23 cellular contexts compared by ENCODE assay signal in the genomic region with DNA sequence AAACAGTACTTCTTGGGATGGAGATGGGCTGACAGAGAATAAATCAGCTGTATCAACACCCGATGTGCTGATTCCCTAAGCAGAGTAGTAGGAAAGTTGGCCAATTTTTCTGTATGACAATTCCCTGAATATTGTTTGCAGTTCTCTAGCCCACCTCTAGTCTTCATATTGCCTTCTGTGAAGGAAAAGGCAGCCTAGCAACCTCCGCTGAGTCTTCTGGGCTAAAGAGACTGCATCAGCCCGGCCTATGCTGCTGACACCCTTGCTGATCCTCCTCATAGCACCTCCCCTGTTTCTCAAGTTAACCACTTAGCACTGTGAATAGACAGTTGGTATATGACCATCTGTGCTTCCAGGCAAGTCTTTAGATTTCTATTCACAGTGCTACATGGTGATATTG.
A peak's percentile ranks its signal among the peaks of the same experiment; 100 is the strongest.
DNase-seq lines count a peak whose midpoint lies in the region; ATAC-seq, FAIRE-seq and TF ChIP-seq lines count a peak whose summit lies in the region.
"Had no signal": no experiment of that assay in that cellular context is flagged by ENCODE, and none has a peak within 500 bp of the region (broad histone marks: within the 10 kb centered on the region; RNA-seq: fewer than 3 reads in every experiment).

No MANE protein-coding gene starts in this region.

- H3K4me3 Mint-ChIP-seq in H9 (no peak overlapping the region), astrocyte (ENCODE audit: unreplicated experiment) (no peak overlapping the region)
- H3K4me3 Mint-ChIP-seq: activated CD8-positive, alpha-beta T cell treated with anti-CD3 and anti-CD28 coated beads, Interleukin-2, amount 10 ng/mL, durations not matched to agents 7 days and 5 days; T-helper 17 cell had no signal

- no peaks in the 10 kb centered on the region for H3K27me3 ChIP-seq in A673 (replicated peaks; ENCODE audit: insufficient read depth, low read depth, low read length, poor library complexity)
- no peaks in the 10 kb centered on the region for H3K27me3 ChIP-seq in H9 (ENCODE audit: insufficient read depth, low read length)
- no peaks in the 10 kb centered on the region for H3K27me3 ChIP-seq in astrocyte (ENCODE audit: insufficient read depth, low read length)
- no peaks in the 10 kb centered on the region for H3K27me3 ChIP-seq in keratinocyte (ENCODE audit: control insufficient read depth, extremely low read depth, insufficient read depth, low read length)
- H3K27me3 ChIP-seq in mesenchymal stem cell (ENCODE audit: control insufficient read depth in 1 of 2, insufficient read depth in 1 of 2, low read length in 2 of 2) = peaks cover 0 to 19% of the 10 kb centered on the region in 2 experiments
- H3K27me3 ChIP-seq: gastrocnemius medialis, right atrium auricular region, transverse colon had no signal

- dilution Hi-C loops in keratinocyte (cut with MboI; ENCODE audit: extremely low pct_ligation_motif_present, low sequenced_read_pairs) = no loop called here

- H3K9me1 ChIP-seq in keratinocyte (ENCODE audit: control insufficient read depth, extremely low read depth, insufficient read depth, low read length) = peaks cover 2% of the 10 kb centered on the region

- no peak overlapping the region for H2BK5ac ChIP-seq in H9 (ENCODE audit: insufficient read length, low read length)
- H2BK5ac ChIP-seq in mesenchymal stem cell (ENCODE audit: low read depth, low read length, poor library complexity, severe bottlenecking) = no peak overlapping the region

- H2BK15ac ChIP-seq in H9 (ENCODE audit: low read depth, low read length) = no peak overlapping the region
- no peak overlapping the region for H2BK15ac ChIP-seq in mesenchymal stem cell (ENCODE audit: low read depth, poor library complexity, severe bottlenecking)

- H4K8ac ChIP-seq in H9 (replicated peaks; ENCODE audit: insufficient read length, low read depth, low read length) (no peak overlapping the region), mesenchymal stem cell (ENCODE audit: low read length) (no peak overlapping the region)

- H3K23me2 ChIP-seq in H9 (ENCODE audit: insufficient read length, low read depth, low read length, poor library complexity, severe bottlenecking) = no peaks in the 10 kb centered on the region

- no peaks in the 10 kb centered on the region for H3K79me1 ChIP-seq in H9 (ENCODE audit: insufficient read depth, low read depth, low read length, poor library complexity, severe bottlenecking)
- H3K79me1 ChIP-seq in mesenchymal stem cell (replicated peaks; ENCODE audit: low read length, poor library complexity, severe bottlenecking) = no peaks in the 10 kb centered on the region

- WGBS in H9 (ENCODE audit: extremely low coverage, insufficient read length, low lambda C conversion rate) = no CpG with 5 or more reads among the region's 3 CpGs
- 84% methylated on average over 3 of the region's 3 CpGs for WGBS in mesenchymal stem cell

- H3K4me1 ChIP-seq in A673 (ENCODE audit: insufficient read depth, low read length, poor library complexity, severe bottlenecking) (no peaks in the 10 kb centered on the region), H9 (ENCODE audit: insufficient read depth, low read length) (no peaks in the 10 kb centered on the region), astrocyte (ENCODE audit: insufficient read depth, low read length) (peaks cover 3% of the 10 kb centered on the region), keratinocyte (ENCODE audit: control insufficient read depth, extremely low read depth, insufficient read depth, low read length) (peaks cover 27% of the 10 kb centered on the region), mesenchymal stem cell (ENCODE audit: control insufficient read depth, insufficient read depth, low read depth, low read length) (no peaks in the 10 kb centered on the region)
- H3K4me1 ChIP-seq: gastrocnemius medialis, transverse colon had no signal

- no peaks in the 10 kb centered on the region for H3K36me3 ChIP-seq in A673 (ENCODE audit: insufficient read depth, low read length, poor library complexity, severe bottlenecking)
- no peaks in the 10 kb centered on the region for H3K36me3 ChIP-seq in astrocyte (ENCODE audit: insufficient read depth, low read length)
- no peaks in the 10 kb centered on the region for H3K36me3 ChIP-seq in keratinocyte (ENCODE audit: control insufficient read depth in 2 of 2, extremely low read depth in 1 of 2, insufficient read depth in 2 of 2, low read length in 2 of 2)
- H3K36me3 ChIP-seq in mesenchymal stem cell (ENCODE audit: control insufficient read depth in 1 of 2, insufficient read depth in 2 of 2, low read depth in 1 of 2, low read length in 2 of 2) = no peaks in the 10 kb centered on the region
- H3K36me3 ChIP-seq: gastrocnemius medialis, neutrophil, right atrium auricular region, transverse colon had no signal

- H2BK12ac ChIP-seq in H9 (ENCODE audit: insufficient read length, low read depth, low read length) (no peak overlapping the region), mesenchymal stem cell (ENCODE audit: low read length in 2 of 2) (no peak overlapping the region)

- H2BK120ac ChIP-seq in H9 (ENCODE audit: low read depth, low read length, poor library complexity, severe bottlenecking) (no peak overlapping the region), mesenchymal stem cell (ENCODE audit: low read depth, low read length) (no peak overlapping the region)

- H3K9me3 ChIP-seq in A673 (ENCODE audit: low read depth, low read length, poor library complexity, severe bottlenecking) = no peaks in the 10 kb centered on the region
- no peaks in the 10 kb centered on the region for H3K9me3 ChIP-seq in H9 (ENCODE audit: control insufficient read depth, low read depth, low read length)
- no peaks in the 10 kb centered on the region for H3K9me3 ChIP-seq in astrocyte (ENCODE audit: insufficient read depth, low read depth, low read length)
- no peaks in the 10 kb centered on the region for H3K9me3 ChIP-seq in keratinocyte (ENCODE audit: control insufficient read depth, low read depth, low read length)
- peaks cover 6% of the 10 kb centered on the region for H3K9me3 ChIP-seq in mesenchymal stem cell (ENCODE audit: control insufficient read depth, low read length)
- H3K9me3 ChIP-seq: gastrocnemius medialis, mucosa of descending colon, neutrophil had no signal

- intact Hi-C loops in A673 (cut with micrococcal nuclease; ENCODE audit: unreplicated experiment) = no loop called here

- no peak overlapping the region for H3T11ph ChIP-seq in H9 (ENCODE audit: low read length)

- H3K27ac ChIP-seq in A673 (ENCODE audit: low read depth, low read length, poor library complexity, severe bottlenecking) (no peak overlapping the region), H9 (ENCODE audit: insufficient read length, low read depth, low read length) (no peak overlapping the region), astrocyte (ENCODE audit: low read depth, low read length) (no peak overlapping the region), keratinocyte (ENCODE audit: control insufficient read depth, insufficient read depth, low read length) (no peak overlapping the region), mesenchymal stem cell (ENCODE audit: low read length, poor library complexity, severe bottlenecking) (no peak overlapping the region)
- H3K27ac ChIP-seq: coronary artery, gastrocnemius medialis, neutrophil, right atrium auricular region, transverse colon had no signal

- no peak overlapping the region for H3K4ac ChIP-seq in H9 (ENCODE audit: low read depth, low read length)
- H3K4ac ChIP-seq in mesenchymal stem cell (ENCODE audit: low read depth in 1 of 2, low read length in 2 of 2) = no peak overlapping the region

- FAIRE-seq in astrocyte (lab: Jason Lieb, UNC) (no peak), keratinocyte (lab: Jason Lieb, UNC) (peak; percentile 67)

- H2BK20ac ChIP-seq in H9 (ENCODE audit: low read depth, low read length, poor library complexity, severe bottlenecking) = no peak overlapping the region

- no peak overlapping the region for H4K5ac ChIP-seq in H9 (ENCODE audit: insufficient read length, low read depth, low read length)

- H3K27me3 Mint-ChIP-seq in H9 (ENCODE audit: low read depth) (no peaks in the 10 kb centered on the region), astrocyte (ENCODE audit: low read depth, unreplicated experiment) (no peaks in the 10 kb centered on the region)

- no peak overlapping the region for H4K91ac ChIP-seq in H9 (ENCODE audit: insufficient read length, low read depth, low read length)
- H4K91ac ChIP-seq in mesenchymal stem cell (ENCODE audit: low read length) = no peak overlapping the region

- no peaks in the 10 kb centered on the region for H3K36me3 Mint-ChIP-seq in H9 (ENCODE audit: insufficient read depth in 1 of 3, low read depth in 3 of 3)
- H3K36me3 Mint-ChIP-seq in astrocyte (ENCODE audit: low read depth, unreplicated experiment) = no peaks in the 10 kb centered on the region

- H3K18ac ChIP-seq in H9 (ENCODE audit: insufficient read length, low read depth, low read length) (no peak overlapping the region), mesenchymal stem cell (ENCODE audit: low read depth in 1 of 2, low read length in 2 of 2) (no peak overlapping the region)

- H4K20me1 ChIP-seq in H9 (ENCODE audit: control insufficient read depth, insufficient read depth, insufficient read length) (no peaks in the 10 kb centered on the region), astrocyte (ENCODE audit: insufficient read depth, low read length) (no peaks in the 10 kb centered on the region), keratinocyte (ENCODE audit: control insufficient read depth, extremely low read depth, insufficient read depth, low read length) (no peaks in the 10 kb centered on the region)

- H2AK5ac ChIP-seq in H9 (ENCODE audit: insufficient read length, low read length) = no peak overlapping the region
- no peak overlapping the region for H2AK5ac ChIP-seq in mesenchymal stem cell (ENCODE audit: low read length, severe bottlenecking)

- CTCF ChIA-PET in A673 (lab: Charles Lee) = no interaction called here

- BruUV-seq in A673 (replicated peaks; lab: Mats Ljungman, UMichigan) = no TSS peak

- no peak overlapping the region for H3K4me2 ChIP-seq in H9 (ENCODE audit: insufficient read depth, insufficient read length, low read length)
- no peak overlapping the region for H3K4me2 ChIP-seq in astrocyte (ENCODE audit: low read length)
- H3K4me2 ChIP-seq in keratinocyte (ENCODE audit: control insufficient read depth, extremely low read depth, insufficient read depth, low read depth, low read length) = no peak overlapping the region
- no peak overlapping the region for H3K4me2 ChIP-seq in mesenchymal stem cell (ENCODE audit: low read length, poor library complexity, severe bottlenecking)

- H2AFZ ChIP-seq in H9 (ENCODE audit: low read length) (no peak overlapping the region), astrocyte (ENCODE audit: low read depth, low read length) (no peak overlapping the region), keratinocyte (ENCODE audit: control insufficient read depth, low read length) (peak overlapping the region; percentile 25), mesenchymal stem cell (ENCODE audit: low read depth, low read length) (no peak overlapping the region)

- H3K14ac ChIP-seq in H9 (ENCODE audit: insufficient read depth, low read length) (no peak overlapping the region), mesenchymal stem cell (ENCODE audit: low read length in 2 of 2) (no peak overlapping the region)

- H3K4me1 Mint-ChIP-seq in H9 (0 out of 4 replicates have a peak, but pooled peaks cover 0 to 6% of the 10 kb centered on the region in 2 experiments), astrocyte (ENCODE audit: low read depth, unreplicated experiment) (peaks cover 23% of the 10 kb centered on the region)
- H3K4me1 Mint-ChIP-seq: T-helper 17 cell had no signal

- POLR2A ChIA-PET in A673 (lab: Charles Lee; ENCODE audit: low non-redundant PET) = no interaction called here

- DNase-seq in A673 (ENCODE audit: low spot score) (peak; percentile 7), H9 (peak; percentile 34), astrocyte (ENCODE audit: low read depth) (no peak), keratinocyte (ENCODE audit: low read depth, low spot score) (no peak), NCI-H187 (lab: John Stamatoyannopoulos, UW) (no peak), mesenchymal stem cell (no peak), NCI-H1436 (lab: John Stamatoyannopoulos, UW) (no peak)
- DNase-seq: activated CD8-positive, alpha-beta T cell treated with anti-CD3 and anti-CD28 coated beads, Interleukin-2, amount 10 ng/mL, durations not matched to agents 7 days and 5 days; activated naive CD4-positive, alpha-beta T cell treated with anti-CD3 and anti-CD28 coated beads, Interleukin-2, amount 50 U/mL, for 16 hours; activated T-cell treated with anti-CD3 and anti-CD28 coated beads, Interleukin-2, amount 50 U/mL, for 48 hours; COR-L47; gastrocnemius medialis; mucosa of descending colon; NCI-H1417 treated with DMSO at 0.1 percent for 48 hours; NCI-H226; SHP77; stimulated activated naive CD8-positive, alpha-beta T cell treated with anti-CD3 and anti-CD28 coated beads, Interleukin-15, Interleukin-2, amounts not matched to agents 100 U/mL and 50 U/mL, for 24 hours; T-helper 17 cell; transverse colon had no signal

- H3K23ac ChIP-seq in H9 (ENCODE audit: insufficient read length, low read depth, low read length) (no peak overlapping the region), mesenchymal stem cell (ENCODE audit: low read length in 2 of 2) (no peak overlapping the region)

- no peak overlapping the region for H3K9ac ChIP-seq in H9 (ENCODE audit: extremely low read depth, insufficient read length, low read length)
- no peak overlapping the region for H3K9ac ChIP-seq in astrocyte (ENCODE audit: low read length)
- H3K9ac ChIP-seq in keratinocyte (ENCODE audit: control insufficient read depth, extremely low read depth, insufficient read depth, low read length) = no peak overlapping the region
- no peak overlapping the region for H3K9ac ChIP-seq in mesenchymal stem cell (ENCODE audit: low read length)

- H3K4me3 ChIP-seq in A673 (ENCODE audit: low read depth, low read length, poor library complexity, severe bottlenecking) (no peak overlapping the region), astrocyte (ENCODE audit: insufficient read depth, low read depth, low read length) (no peak overlapping the region), keratinocyte (ENCODE audit: control insufficient read depth in 2 of 3, extremely low read depth in 1 of 3, insufficient read depth in 2 of 3, low read depth in 1 of 3, low read length in 3 of 3) (no peak overlapping the region), mesenchymal stem cell (ENCODE audit: insufficient read depth in 1 of 2, low read depth in 1 of 2, low read length in 2 of 2) (no peak overlapping the region)
- H3K4me3 ChIP-seq: coronary artery, gastrocnemius medialis, mucosa of descending colon, right atrium auricular region, transverse colon had no signal

- H3K27ac Mint-ChIP-seq in H9 (no peak overlapping the region), astrocyte (ENCODE audit: unreplicated experiment) (no peak overlapping the region)
- H3K27ac Mint-ChIP-seq: activated CD8-positive, alpha-beta T cell treated with anti-CD3 and anti-CD28 coated beads, Interleukin-2, amount 10 ng/mL, durations not matched to agents 7 days and 5 days; T-helper 17 cell had no signal

- TF ChIP-seq CTCF in A673 (conservative IDR thresholded peaks at IDR 0.05; ENCODE audit: low read depth, low read length) = no peak
- TF ChIP-seq CTCF in H9 (conservative IDR thresholded peaks at IDR 0.05) = peak; percentile 49
- peak; percentile 2 for TF ChIP-seq CTCF in astrocyte (IDR thresholded peaks at IDR 0.05; ENCODE audit: insufficient read depth, low read depth, low read length)
- peak in 1 of 3 experiments; percentile 9 for TF ChIP-seq CTCF in keratinocyte (optimal IDR thresholded peaks at IDR 0.05 in 1 of 3, IDR thresholded peaks at IDR 0.05 in 1 of 3, conservative IDR thresholded peaks at IDR 0.05 in 1 of 3; ENCODE audit: extremely low read depth in 1 of 3, insufficient read depth in 2 of 3, low read length in 3 of 3)

- no peak for ATAC-seq in HG02884 (IDR thresholded peaks at IDR 0.05; ENCODE audit: unreplicated experiment)
- ATAC-seq: activated CD8-positive, alpha-beta T cell treated with anti-CD3 and anti-CD28 coated beads, Interleukin-2, amount 10 ng/mL, durations not matched to agents 7 days and 5 days; gastrocnemius medialis; stimulated activated naive CD8-positive, alpha-beta T cell treated with anti-CD3 and anti-CD28 coated beads, Interleukin-15, Interleukin-2, amounts not matched to agents 100 U/mL and 50 U/mL, for 24 hours; T-helper 17 cell had no signal

- H3K9me3 Mint-ChIP-seq in H9 (peaks cover 5 to 6% of the 10 kb centered on the region in 2 experiments; a peak in 3 of 5 replicates), astrocyte (ENCODE audit: unreplicated experiment) (peaks cover 5% of the 10 kb centered on the region)

- H3K56ac ChIP-seq in H9 (ENCODE audit: insufficient read length, low read depth, low read length) = no peak overlapping the region

- no peaks in the 10 kb centered on the region for H3K79me2 ChIP-seq in H9 (ENCODE audit: insufficient read depth, low read length)
- H3K79me2 ChIP-seq in astrocyte (ENCODE audit: insufficient read depth, low read length) = no peaks in the 10 kb centered on the region
- no peaks in the 10 kb centered on the region for H3K79me2 ChIP-seq in keratinocyte (ENCODE audit: control insufficient read depth, insufficient read depth, low read length)

Comparison
In these comparisons a context has a peak if more than half of its experiments do, and no peak if none do; other contexts are left out.
1. DNase-seq: peak in A673 (single experiment) and H9 (single experiment); none in astrocyte (single experiment), keratinocyte (single experiment), NCI-H187 (0 of 2), mesenchymal stem cell (single experiment) and NCI-H1436 (single experiment).